In the genomic region with DNA sequence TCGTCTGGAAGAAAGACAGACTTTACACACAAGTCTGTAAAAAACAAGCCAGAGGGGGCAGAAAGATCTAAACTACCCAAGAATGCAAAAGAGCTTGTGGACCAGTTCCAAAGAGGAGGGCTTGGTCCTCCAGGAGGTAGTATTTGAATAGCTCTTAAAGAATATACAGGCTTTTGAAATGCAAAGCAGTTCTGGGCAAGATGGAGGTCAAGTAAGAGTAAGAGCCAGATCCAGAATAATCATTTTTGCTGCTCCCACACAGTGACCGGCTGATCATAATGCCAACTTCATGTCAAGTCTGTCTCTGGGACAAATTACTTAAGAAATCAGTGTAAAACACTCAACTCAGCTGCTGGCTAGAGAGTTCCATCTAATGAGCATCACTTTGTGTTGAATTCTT, we compare ENCODE assay signal across 18 cellular contexts.
"Had no signal": no experiment of that assay in that cellular context is flagged by ENCODE, and none has a peak within 500 bp of the region (broad histone marks: within the 10 kb centered on the region; RNA-seq: fewer than 3 reads in every experiment).

No MANE protein-coding gene starts in this region.

- H3K9me3 ChIP-seq: stomach, suprapubic skin, tibial nerve had no signal

- ATAC-seq: foreskin keratinocyte; left ventricle myocardium superior; natural killer cell treated with Interleukin-12 subunit alpha and Interleukin-12 subunit beta and Interleukin-15 and Interleukin-18, amount 100 ng/mL, for 72 hours; sciatic nerve; stimulated activated memory B cell treated with anti-CD40 and anti-IgM and Interleukin-4, amounts not matched to agents 10 μg/mL and 1 μg/mL and 100 μg/mL, for 72 hours; WTC11 had no signal

- H3K4me3 ChIP-seq: cardiac muscle cell, stomach, suprapubic skin, tibial nerve had no signal

- H3K4me1 ChIP-seq: foreskin keratinocyte, stomach, suprapubic skin, tibial nerve had no signal

- H3K27me3 ChIP-seq: cardiac muscle cell, foreskin keratinocyte, stomach, tibial nerve had no signal

- H3K36me3 ChIP-seq: cardiac muscle cell, stomach, suprapubic skin, tibial nerve had no signal

- DNase-seq: activated gamma-delta T cell treated with Interleukin-2 at 50 U/mL for 16 hours; activated T-cell treated with anti-CD3 and anti-CD28 coated beads, Interleukin-2, amount 50 U/mL, for 1 hour; aorta; foreskin keratinocyte; hippocampal formation; left ventricle myocardium superior; occipital lobe; small intestine; stomach; T1000 had no signal

- H3K27ac ChIP-seq: cardiac muscle cell, epithelial cell of prostate, foreskin keratinocyte, stomach, suprapubic skin, tibial nerve had no signal
